Comparison of ENCODE assay signal across 8 cellular contexts in genomic region chr17:16215965-16216316, GRCh38. TPM values are rescaled to one million over a fixed set of nuclear protein-coding genes. Genes with fewer than 3 reads are reported as not detected.
DNase-seq lines count a peak whose midpoint lies in the region; ATAC-seq, FAIRE-seq and TF ChIP-seq lines count a peak whose summit lies in the region.

No MANE protein-coding gene starts in this region.

- no peak overlapping the region for H3K14ac ChIP-seq in H1 (ENCODE audit: insufficient read length)

- H4K91ac ChIP-seq in H1 (replicated peaks; ENCODE audit: insufficient read length, low read length), result peak overlapping the region; percentile 81

- no peak overlapping the region for H3K4ac ChIP-seq in H1 (replicated peaks; ENCODE audit: insufficient read length, low read depth, low read length)

- BruUV-seq in HCT116 (replicated peaks; lab: Mats Ljungman, UMichigan), result no TSS peak

- H3K9ac ChIP-seq in HCT116 (ENCODE audit: low read length) (peak overlapping the region; percentile 89), SK-N-MC (ENCODE audit: insufficient read length) (peak overlapping the region; percentile 96), H1 (replicated peaks in 1 of 4; ENCODE audit: extremely low read depth in 1 of 4, low read depth in 3 of 4, low read length in 3 of 4) (peak overlapping the region; percentile 41 to 95 (median 77); a peak in 6 of 7 replicates)

- no peak overlapping the region for H2BK15ac ChIP-seq in H1 (ENCODE audit: low read length)

- CTCF ChIA-PET in HCT116 (lab: Charles Lee) (no interaction called here), H1 (lab: Charles Lee; ENCODE audit: partially characterized antibody) (interaction anchor here (1.2 kb wide), 1 partner anchor 10 kb away, joined by 4 read pairs; no protein-coding TSS in a partner anchor)

- H3K4me3 Mint-ChIP-seq in CD4-positive, CD25-positive, alpha-beta regulatory T cell, result peak overlapping the region; percentile 93 to 99 (median 97)

- peak overlapping the region; percentile 91 for H2BK5ac ChIP-seq in H1 (ENCODE audit: low read depth, low read length)

- peak overlapping the region; percentile 83 for H3K27ac ChIP-seq in CD4-positive, CD25-positive, alpha-beta regulatory T cell (ENCODE audit: insufficient read depth, low read length, poor library complexity, severe bottlenecking)
- peak overlapping the region; percentile 94 for H3K27ac ChIP-seq in HCT116 (ENCODE audit: low read depth, low read length)
- H3K27ac ChIP-seq in SK-N-MC, result peak overlapping the region; percentile 87
- H3K27ac ChIP-seq in H1 (ENCODE audit: low read depth, low read length), result peak overlapping the region; percentile 95
- H3K27ac ChIP-seq in tibial nerve, result peak overlapping the region; percentile 93 to 95 (median 94)

- POLR2A ChIA-PET in HCT116 (lab: Charles Lee), result interaction anchor here (1.0 to 3.5 kb wide), 4 partner anchors 10 to 148 kb away, joined by 3 to 12 read pairs (median 3); no protein-coding TSS in a partner anchor
- POLR2A ChIA-PET in H1 (lab: Charles Lee; ENCODE audit: partially characterized antibody), result interaction anchor here (0.6 to 4.8 kb wide), 21 partner anchors 10 to 222 kb away, joined by 3 to 46 read pairs (median 4); partner anchors contain the start of genes CENPV, TTC19 and ZSWIM7

- peak overlapping the region; percentile 81 for H3K56ac ChIP-seq in H1 (replicated peaks; ENCODE audit: insufficient read length, low read depth, low read length)

- H3K23ac ChIP-seq in H1 (ENCODE audit: insufficient read length), result no peak overlapping the region

- no peak for FAIRE-seq in H1 (lab: Jason Lieb, UNC)

- H3K79me1 ChIP-seq in H1 (ENCODE audit: low read depth, low read length), result no peaks in the 10 kb centered on the region

- no peak for TF ChIP-seq EP300 in H1 (IDR thresholded peaks at IDR 0.05; ENCODE audit: borderline replicate concordance in 1 of 2, low read depth in 2 of 2, low read length in 2 of 2)
- no peak for TF ChIP-seq EP300 in tibial nerve (IDR thresholded peaks at IDR 0.05)

- peak overlapping the region; percentile 98 for H4K8ac ChIP-seq in H1 (ENCODE audit: extremely low read depth, insufficient read depth, low read length)

- peak overlapping the region; percentile 78 for H3K4me2 ChIP-seq in HCT116 (ENCODE audit: low read length)
- H3K4me2 ChIP-seq in H1 (ENCODE audit: insufficient read depth in 1 of 2, low read depth in 2 of 2, low read length in 2 of 2), result peak overlapping the region; percentile 80 to 90

- RAD21 ChIA-PET in HCT116 (lab: Charles Lee; ENCODE audit: low non-redundant PET in 1 of 2, low total read pairs in 2 of 2, uncharacterized antibody in 2 of 2, unreplicated experiment in 2 of 2), result interaction anchor here (0.6 to 1.6 kb wide), 2 partner anchors 70 to 229 kb away, joined by 3 read pairs; no protein-coding TSS in a partner anchor

- no peaks in the 10 kb centered on the region for H3K9me3 ChIP-seq in CD4-positive, CD25-positive, alpha-beta regulatory T cell (ENCODE audit: control insufficient read depth in 2 of 2, low read length in 2 of 2)
- H3K9me3 ChIP-seq in HCT116 (ENCODE audit: control insufficient read depth in 1 of 2, insufficient read depth in 1 of 2, low read depth in 1 of 2, low read length in 2 of 2) (no peaks in the 10 kb centered on the region), SK-N-MC (ENCODE audit: low read depth, low read length) (no peaks in the 10 kb centered on the region), H1 (ENCODE audit: insufficient read depth in 2 of 2, low read depth in 1 of 2, low read length in 1 of 2) (no peaks in the 10 kb centered on the region), tibial nerve (no peaks in the 10 kb centered on the region)

- H3K23me2 ChIP-seq in H1 (ENCODE audit: low read depth, low read length), result peaks cover 9% of the 10 kb centered on the region

- 0 out of 2 replicates have a peak overlapping the region, but pooled peaks have one; percentile 18 for H2BK12ac ChIP-seq in H1 (ENCODE audit: low read depth, low read length)

- H3K4me1 ChIP-seq in CD4-positive, CD25-positive, alpha-beta regulatory T cell (ENCODE audit: control insufficient read depth, insufficient read depth, low read length, poor library complexity, severe bottlenecking), result peaks cover 53% of the 10 kb centered on the region
- peaks cover 13 to 37% of the 10 kb centered on the region in 2 experiments; a peak in 3 of 4 replicates for H3K4me1 ChIP-seq in HCT116 (ENCODE audit: control insufficient read depth in 1 of 2, insufficient read depth in 2 of 2, low read length in 2 of 2)
- H3K4me1 ChIP-seq in H1 (replicated peaks in 1 of 4; ENCODE audit: control insufficient read depth in 3 of 4, insufficient read depth in 4 of 4, low read length in 3 of 4), result peaks cover 0 to 6% (median 2%) of the 10 kb centered on the region in 4 experiments; a peak in 5 of 7 replicates
- H3K4me1 ChIP-seq in tibial nerve, result peaks cover 0 to 52% (median 24%) of the 10 kb centered on the region in 4 donors

- H2AFZ ChIP-seq in HCT116 (ENCODE audit: low read depth, low read length, poor library complexity, severe bottlenecking) (no peak overlapping the region), H1 (ENCODE audit: low read length) (peak overlapping the region; percentile 73; the same call in 1 of the 2 replicates)

- H3K4me3 ChIP-seq in CD4-positive, CD25-positive, alpha-beta regulatory T cell (ENCODE audit: low read depth, low read length), result peak overlapping the region; percentile 71
- H3K4me3 ChIP-seq in HCT116 (replicated peaks in 1 of 2; ENCODE audit: low read depth in 1 of 2, low read length in 2 of 2), result peak overlapping the region; percentile 78 to 87
- H3K4me3 ChIP-seq in SK-N-MC, result peak overlapping the region; percentile 95
- H3K4me3 ChIP-seq in H1 (ENCODE audit: extremely low read depth in 1 of 4, insufficient read depth in 2 of 4, low read depth in 3 of 4, low read length in 4 of 4), result peak overlapping the region; percentile 80 to 92 (median 90)
- H3K4me3 ChIP-seq in tibial nerve, result peak overlapping the region; percentile 69 to 92 (median 84)

- H3K79me2 ChIP-seq in HCT116 (ENCODE audit: insufficient read depth, low read length) (peaks cover 90% of the 10 kb centered on the region), H1 (ENCODE audit: control insufficient read depth in 1 of 2, insufficient read depth in 2 of 2, low read length in 2 of 2) (peaks cover 27 to 71% of the 10 kb centered on the region in 2 experiments)

- peaks cover 17% of the 10 kb centered on the region; the same call in 1 of the 2 replicates for H4K20me1 ChIP-seq in HCT116 (ENCODE audit: insufficient read depth)
- H4K20me1 ChIP-seq in H1 (replicated peaks in 1 of 2; ENCODE audit: control insufficient read depth in 1 of 2, insufficient read depth in 2 of 2, low read length in 2 of 2), result peaks cover 0 to 3% of the 10 kb centered on the region in 2 experiments

- no peaks in the 10 kb centered on the region for H3K27me3 ChIP-seq in CD4-positive, CD25-positive, alpha-beta regulatory T cell (ENCODE audit: control insufficient read depth, insufficient read depth, low read length)
- H3K27me3 ChIP-seq in HCT116 (ENCODE audit: insufficient read depth, low read length) (no peaks in the 10 kb centered on the region), H1 (replicated peaks in 1 of 4; ENCODE audit: control insufficient read depth in 3 of 4, extremely low read depth in 1 of 4, insufficient read depth in 3 of 4, low read length in 3 of 4) (no peaks in the 10 kb centered on the region), tibial nerve (no peaks in the 10 kb centered on the region)

- WGBS in H1 (ENCODE audit: extremely low coverage in 1 of 2, insufficient coverage in 1 of 2, insufficient read length in 1 of 2, insufficient replicate concordance in 2 of 2, low coverage in 1 of 2, low lambda C conversion rate in 2 of 2, missing lambda C conversion rate in 1 of 2), 2 experiments, result 35% methylated on average over 22 of the region's 22 CpGs; no CpG with 5 or more reads in 1 of the 2 experiments
- 25 to 35% methylated on average over 11 to 22 of the region's 22 CpGs for WGBS in tibial nerve, 2 donors

- peak overlapping the region; percentile 96 for H3K18ac ChIP-seq in H1 (ENCODE audit: extremely low read depth, low read length)

- H3K4me1 Mint-ChIP-seq in CD4-positive, CD25-positive, alpha-beta regulatory T cell, result peaks cover 37 to 69% (median 52%) of the 10 kb centered on the region in 4 donors

- H2BK120ac ChIP-seq in H1 (replicated peaks; ENCODE audit: low read depth, low read length), result no peak overlapping the region

- H3K9me2 ChIP-seq in HCT116 (ENCODE audit: insufficient read depth), result no peaks in the 10 kb centered on the region

- TF ChIP-seq CTCF in HCT116 (IDR thresholded peaks at IDR 0.05 in 2 of 3, conservative IDR thresholded peaks at IDR 0.05 in 1 of 3; ENCODE audit: borderline replicate concordance in 1 of 3, insufficient read depth in 1 of 3, low read depth in 2 of 3, low read length in 2 of 3) (no peak), H1 (IDR thresholded peaks at IDR 0.05; ENCODE audit: control extremely low read depth in 1 of 3, insufficient read depth in 1 of 3, low read depth in 1 of 3, low read length in 3 of 3) (no peak), tibial nerve (IDR thresholded peaks at IDR 0.05) (no peak)

- H2BK20ac ChIP-seq in H1 (ENCODE audit: low read length), result no peak overlapping the region; the same call in 1 of the 2 replicates

- ATAC-seq in CD4-positive, CD25-positive, alpha-beta regulatory T cell (ENCODE audit: low read depth in 2 of 2), result no peak
- ATAC-seq in HCT116, result peak; percentile 4; the same call in 1 of the 2 replicates

- H3K27me3 Mint-ChIP-seq in CD4-positive, CD25-positive, alpha-beta regulatory T cell, result no peaks in the 10 kb centered on the region

- no peaks in the 10 kb centered on the region for H3K36me3 ChIP-seq in CD4-positive, CD25-positive, alpha-beta regulatory T cell (ENCODE audit: control insufficient read depth, insufficient read depth, low read length)
- H3K36me3 ChIP-seq in HCT116 (ENCODE audit: control insufficient read depth in 1 of 2, insufficient read depth in 2 of 2, low read length in 2 of 2) (0 out of 4 replicates have a peak, but pooled peaks cover 0 to 6% of the 10 kb centered on the region in 2 experiments), SK-N-MC (ENCODE audit: insufficient read depth, low read length) (0 out of 2 replicates have a peak, but pooled peaks cover 5% of the 10 kb centered on the region), H1 (ENCODE audit: control insufficient read depth in 2 of 4, insufficient read depth in 4 of 4, low read length in 3 of 4) (no peaks in the 10 kb centered on the region), tibial nerve (no peaks in the 10 kb centered on the region)

- TF ChIP-seq RAD21 in HCT116 (IDR thresholded peaks at IDR 0.05; ENCODE audit: low read depth), result no peak
- no peak for TF ChIP-seq RAD21 in H1 (IDR thresholded peaks at IDR 0.05 in 1 of 2, conservative IDR thresholded peaks at IDR 0.05 in 1 of 2; ENCODE audit: low read depth in 2 of 2, low read length in 2 of 2)

- H4K5ac ChIP-seq in H1 (ENCODE audit: insufficient read length, low read depth, low read length), result peak overlapping the region; percentile 68

- DNase-seq in CD4-positive, CD25-positive, alpha-beta regulatory T cell, result peak in 1 of 3 donors; percentile 52
- DNase-seq in HCT116 (ENCODE audit: low read depth, low spot score), result peak; percentile 24
- no peak for DNase-seq in SK-N-MC (ENCODE audit: low read depth, low spot score)
- no peak for DNase-seq in H1 (ENCODE audit: low read depth in 1 of 2, low spot score in 2 of 2)
- peak; percentile 90 for DNase-seq in mesenteric fat pad (ENCODE audit: low spot score)
- DNase-seq in tibial nerve (ENCODE audit: low spot score in 2 of 2), result peak in 1 of 2 donors; percentile 24
- no peak for DNase-seq in NCI-H526 treated with DMSO at 0.1 percent for 48 hours (lab: John Stamatoyannopoulos, UW)
- no peak for DNase-seq in NCI-H2081 treated with DMSO at 0.1 percent for 48 hours (lab: John Stamatoyannopoulos, UW)

- TF ChIP-seq POLR2A in HCT116 (IDR thresholded peaks at IDR 0.05; ENCODE audit: borderline replicate concordance, extremely low read depth, insufficient read depth, insufficient read length) (no peak), H1 (IDR thresholded peaks at IDR 0.05; ENCODE audit: control extremely low read depth in 1 of 2, low read depth in 2 of 2, low read length in 2 of 2) (no peak), tibial nerve (IDR thresholded peaks at IDR 0.05) (no peak)

- H3K9me3 Mint-ChIP-seq in CD4-positive, CD25-positive, alpha-beta regulatory T cell, result no peaks in the 10 kb centered on the region

- H3K36me3 Mint-ChIP-seq in CD4-positive, CD25-positive, alpha-beta regulatory T cell, result no peaks in the 10 kb centered on the region

- peak overlapping the region; percentile 48 to 93 (median 73) for H3K27ac Mint-ChIP-seq in CD4-positive, CD25-positive, alpha-beta regulatory T cell

- no peak overlapping the region; the same call in 1 of the 2 replicates for H2AK5ac ChIP-seq in H1 (ENCODE audit: low read depth, low read length)

- intact Hi-C loops in HCT116 (cut with micrococcal nuclease), result loop anchor here (2.0 kb wide), 1 partner anchor 71 kb away; no protein-coding TSS in a partner anchor

RNA-seq across cellular contexts. Expression of gene NCOR1, which starts 0.6 kb away (rescaled TPM):
- 216 TPM for total RNA-seq in CD4-positive, CD25-positive, alpha-beta regulatory T cell
- polyA plus RNA-seq in CD4-positive, CD25-positive, alpha-beta regulatory T cell, result 10 to 100 TPM; 65.8 to 68.7 (median 67.0) TPM
- total RNA-seq in HCT116 (2021; ENCODE audit: unreplicated experiment) (43.7 TPM), mesenteric fat pad (142 TPM), tibial nerve (100 to 1,000 TPM; 115 to 248 (median 169) TPM)
- polyA plus RNA-seq in HCT116 (2012), result 17.2 and 28.6 TPM in 2 replicates
- 141 and 142 TPM in 2 replicates for total RNA-seq in H1 (2021; fragmentation: NEBNext Ultra II Directional; extraction: Animal tissue kit (Norgen Biotek cat#: 25700))
- 65.4 and 81.2 TPM in 2 replicates for polyA plus RNA-seq in H1 (2011; rRNA removed)
- 64.4 TPM for polyA plus RNA-seq in H1 (2011; cell fraction: cytosol; rRNA removed)
- 162 TPM for polyA plus RNA-seq in H1 (2011; cell fraction: nucleus; rRNA removed)
- polyA plus RNA-seq in H1 (2012, experiment 1 of 2), result 67.9 to 80.7 TPM (median 71.4 TPM) in 4 replicates
- polyA plus RNA-seq in H1 (2012, experiment 2 of 2), result 3.3 TPM
- 59.9 TPM for polyA plus RNA-seq in H1 (2013, experiment 1 of 2)
- polyA plus RNA-seq in H1 (2013, experiment 2 of 2), result 59.4 TPM
- 303 and 372 TPM in 2 replicates for polyA minus RNA-seq in H1 (2011; rRNA and poly(A)+ RNA removed)
- polyA minus RNA-seq in H1 (2011; cell fraction: cytosol; rRNA and poly(A)+ RNA removed), result 103 TPM
- 274 TPM for polyA minus RNA-seq in H1 (2011; cell fraction: nucleus; rRNA and poly(A)+ RNA removed)

RNA-seq across cellular contexts. Expression of gene PIGL, which starts 1.1 kb away (rescaled TPM):
- 59.4 TPM for total RNA-seq in CD4-positive, CD25-positive, alpha-beta regulatory T cell
- 10 to 100 TPM in 3 of 4 donors, 1 to 10 TPM in 1; 8.7 to 12.0 (median 11.5) TPM for polyA plus RNA-seq in CD4-positive, CD25-positive, alpha-beta regulatory T cell
- 36.8 TPM for total RNA-seq in HCT116 (2021; ENCODE audit: unreplicated experiment)
- 34.4 and 40.5 TPM in 2 replicates for polyA plus RNA-seq in HCT116 (2012)
- 25.5 and 28.4 TPM in 2 replicates for total RNA-seq in H1 (2021; fragmentation: NEBNext Ultra II Directional; extraction: Animal tissue kit (Norgen Biotek cat#: 25700))
- polyA plus RNA-seq in H1 (2011; rRNA removed), result 30.8 TPM in 2 replicates
- polyA plus RNA-seq in H1 (2011; cell fraction: cytosol; rRNA removed), result 37.7 TPM
- polyA plus RNA-seq in H1 (2011; cell fraction: nucleus; rRNA removed), result 92.2 TPM
- 22.9 to 25.1 TPM (median 23.8 TPM) in 4 replicates for polyA plus RNA-seq in H1 (2012, experiment 1 of 2)
- polyA plus RNA-seq in H1 (2012, experiment 2 of 2), result 9.4 TPM
- 30.2 TPM for polyA plus RNA-seq in H1 (2013, experiment 1 of 2)
- 29.6 TPM for polyA plus RNA-seq in H1 (2013, experiment 2 of 2)
- 39.3 and 44.4 TPM in 2 replicates for polyA minus RNA-seq in H1 (2011; rRNA and poly(A)+ RNA removed)
- polyA minus RNA-seq in H1 (2011; cell fraction: cytosol; rRNA and poly(A)+ RNA removed), result 17.0 TPM
- 50.0 TPM for polyA minus RNA-seq in H1 (2011; cell fraction: nucleus; rRNA and poly(A)+ RNA removed)
- total RNA-seq in mesenteric fat pad, result 42.9 TPM
- total RNA-seq in tibial nerve, result 10 to 100 TPM; 42.4 to 87.6 (median 66.1) TPM

Comparison
In these comparisons a context has a peak if more than half of its experiments do, and no peak if none do; other contexts are left out.
1. DNase-seq: peak in HCT116 (single experiment) and mesenteric fat pad (single experiment); none in SK-N-MC (single experiment), H1 (0 of 2), NCI-H526 treated with DMSO at 0.1 percent for 48 hours (single experiment) and NCI-H2081 treated with DMSO at 0.1 percent for 48 hours (single experiment).
2. Peak in every context shown above with its lines, with median percentiles within 50 percentile points of each other: H3K27ac ChIP-seq, H3K4me3 ChIP-seq and H3K9ac ChIP-seq.